9 cellular contexts compared by ENCODE assay signal in the genomic region with DNA sequence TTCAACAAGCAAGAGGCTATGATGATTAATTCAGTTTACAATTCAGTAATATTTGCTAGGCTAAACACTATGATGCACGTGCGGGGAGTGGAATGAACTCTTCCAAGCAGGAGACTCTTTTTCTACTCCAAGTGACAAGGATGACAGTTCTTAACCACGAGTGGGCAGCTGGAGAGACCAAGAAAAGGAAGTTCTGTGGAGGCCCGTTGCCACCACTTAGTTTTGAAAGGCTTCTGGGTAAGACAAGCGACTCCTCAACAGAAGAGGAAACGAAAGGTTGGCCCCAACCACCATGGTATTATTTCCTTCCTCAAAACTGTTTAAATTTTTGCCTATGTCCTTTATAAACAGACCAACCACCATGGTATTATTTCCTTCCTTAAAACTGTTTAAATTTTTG. TPM values are rescaled to one million over a fixed set of nuclear protein-coding genes. Genes with fewer than 3 reads are reported as not detected.
DNase-seq lines count a peak whose midpoint lies in the region; ATAC-seq, FAIRE-seq and TF ChIP-seq lines count a peak whose summit lies in the region.
"Had no signal": no experiment of that assay in that cellular context is flagged by ENCODE, and none has a peak within 500 bp of the region (broad histone marks: within the 10 kb centered on the region; RNA-seq: fewer than 3 reads in every experiment).

No MANE protein-coding gene starts in this region.

- CTCF ChIA-PET in activated CD4-positive, alpha-beta T cell treated with anti-CD3 and anti-CD28 coated beads, Interleukin-2, amount 10 ng/mL, durations not matched to agents 7 days and 5 days (lab: Charles Lee) = no interaction called here
- CTCF ChIA-PET in naive thymus-derived CD4-positive, alpha-beta T cell (lab: Charles Lee) = interaction anchor here (1.2 kb wide), 1 partner anchor 130 kb away, joined by 3 read pairs; no protein-coding TSS in a partner anchor
- CTCF ChIA-PET in Caco-2 (lab: Charles Lee) = no interaction called here
- CTCF ChIA-PET in A673 (lab: Charles Lee) = no interaction called here
- CTCF ChIA-PET in PC-9 (lab: Charles Lee) = no interaction called here

- H4K20me1 ChIP-seq in PC-9 (ENCODE audit: insufficient read depth) = peaks cover 9% of the 10 kb centered on the region

- peaks cover 0 to 20% (median 0%) of the 10 kb centered on the region in 3 experiments for H3K36me3 ChIP-seq in naive thymus-derived CD4-positive, alpha-beta T cell (ENCODE audit: control insufficient read depth in 2 of 3, insufficient read depth in 3 of 3, low read length in 3 of 3)
- H3K36me3 ChIP-seq in Caco-2 (ENCODE audit: control insufficient read depth, insufficient read depth, low read length) (peaks cover 2% of the 10 kb centered on the region), A673 (ENCODE audit: insufficient read depth, low read length, poor library complexity, severe bottlenecking) (peaks cover 36% of the 10 kb centered on the region), PC-9 (ENCODE audit: low read depth) (peaks cover 9% of the 10 kb centered on the region)

- peaks cover 40% of the 10 kb centered on the region for H3K36me3 Mint-ChIP-seq in activated CD4-positive, alpha-beta T cell treated with anti-CD3 and anti-CD28 coated beads, Interleukin-2, amount 10 ng/mL, durations not matched to agents 7 days and 5 days (ENCODE audit: low read depth)
- peaks cover 6 to 28% (median 27%) of the 10 kb centered on the region in 5 donors for H3K36me3 Mint-ChIP-seq in naive thymus-derived CD4-positive, alpha-beta T cell
- H3K36me3 Mint-ChIP-seq in Caco-2 (ENCODE audit: insufficient read depth, unreplicated experiment) = peaks cover 44% of the 10 kb centered on the region

- peak; percentile 84 for FAIRE-seq in GM12891 (lab: Jason Lieb, UNC)
- FAIRE-seq: H1 had no signal

- peak overlapping the region; percentile 93 for H3K4me3 Mint-ChIP-seq in activated CD4-positive, alpha-beta T cell treated with anti-CD3 and anti-CD28 coated beads, Interleukin-2, amount 10 ng/mL, durations not matched to agents 7 days and 5 days
- peak overlapping the region; percentile 73 to 99 (median 97) for H3K4me3 Mint-ChIP-seq in naive thymus-derived CD4-positive, alpha-beta T cell
- no peak overlapping the region for H3K4me3 Mint-ChIP-seq in Caco-2 (ENCODE audit: unreplicated experiment)

- peaks cover 24 to 34% of the 10 kb centered on the region in 2 donors for H3K4me1 ChIP-seq in naive thymus-derived CD4-positive, alpha-beta T cell (ENCODE audit: control insufficient read depth in 2 of 2, insufficient read depth in 2 of 2, low read length in 2 of 2)
- H3K4me1 ChIP-seq in Caco-2 (peaks cover 28% of the 10 kb centered on the region), A673 (ENCODE audit: insufficient read depth, low read length, poor library complexity, severe bottlenecking) (peaks cover 12% of the 10 kb centered on the region), PC-9 (replicated peaks; ENCODE audit: insufficient read depth) (peaks cover 14% of the 10 kb centered on the region)

- no peaks in the 10 kb centered on the region; the same call in 1 of the 2 replicates for H3F3A ChIP-seq in PC-9 (ENCODE audit: insufficient read depth, low read depth)

- peak overlapping the region; percentile 94 for H3K27ac Mint-ChIP-seq in activated CD4-positive, alpha-beta T cell treated with anti-CD3 and anti-CD28 coated beads, Interleukin-2, amount 10 ng/mL, durations not matched to agents 7 days and 5 days
- H3K27ac Mint-ChIP-seq in naive thymus-derived CD4-positive, alpha-beta T cell = peak overlapping the region; percentile 53 to 98 (median 89)
- no peak overlapping the region for H3K27ac Mint-ChIP-seq in Caco-2 (ENCODE audit: unreplicated experiment)

- POLR2A ChIA-PET in activated CD4-positive, alpha-beta T cell treated with anti-CD3 and anti-CD28 coated beads, Interleukin-2, amount 10 ng/mL, durations not matched to agents 7 days and 5 days (lab: Charles Lee) = no interaction called here
- POLR2A ChIA-PET in naive thymus-derived CD4-positive, alpha-beta T cell (lab: Charles Lee) = interaction anchor here (0.6 to 1.9 kb wide), 2 partner anchors 55 to 400 kb away, joined by 3 to 4 read pairs; partner anchors contain the start of gene UBAP1
- POLR2A ChIA-PET in Caco-2 (lab: Charles Lee) = no interaction called here
- POLR2A ChIA-PET in A673 (lab: Charles Lee; ENCODE audit: low non-redundant PET) = no interaction called here
- POLR2A ChIA-PET in PC-9 (lab: Charles Lee; ENCODE audit: unreplicated experiment) = no interaction called here

- peaks cover 46% of the 10 kb centered on the region for H3K4me1 Mint-ChIP-seq in activated CD4-positive, alpha-beta T cell treated with anti-CD3 and anti-CD28 coated beads, Interleukin-2, amount 10 ng/mL, durations not matched to agents 7 days and 5 days
- H3K4me1 Mint-ChIP-seq in naive thymus-derived CD4-positive, alpha-beta T cell = peaks cover 43 to 68% (median 54%) of the 10 kb centered on the region in 7 donors
- peaks cover 32% of the 10 kb centered on the region for H3K4me1 Mint-ChIP-seq in Caco-2 (ENCODE audit: low read depth, unreplicated experiment)

- ATAC-seq in HG02885 (IDR thresholded peaks at IDR 0.05; ENCODE audit: poor library complexity, unreplicated experiment) = peak; percentile 47
- peak; percentile 52 for ATAC-seq in naive thymus-derived CD4-positive, alpha-beta T cell

- BruUV-seq in Caco-2 (replicated peaks; lab: Mats Ljungman, UMichigan) = no TSS peak
- no TSS peak for BruUV-seq in A673 (replicated peaks; lab: Mats Ljungman, UMichigan)
- BruUV-seq in PC-9 (replicated peaks; lab: Mats Ljungman, UMichigan) = no TSS peak

- no peak for TF ChIP-seq CTCF in Caco-2 (IDR thresholded peaks at IDR 0.05; ENCODE audit: insufficient read depth in 1 of 2, low read depth in 1 of 2, low read length in 1 of 2, severe bottlenecking in 1 of 2, unreplicated experiment in 1 of 2)
- TF ChIP-seq CTCF in A673 (conservative IDR thresholded peaks at IDR 0.05; ENCODE audit: low read depth, low read length) = no peak
- TF ChIP-seq CTCF in PC-9 (conservative IDR thresholded peaks at IDR 0.05) = no peak

- peaks cover 50% of the 10 kb centered on the region for H3K79me2 ChIP-seq in PC-9 (ENCODE audit: low read depth)

- no peak overlapping the region for H3K4me3 ChIP-seq in naive thymus-derived CD4-positive, alpha-beta T cell (ENCODE audit: low read length)
- H3K4me3 ChIP-seq in Caco-2 (ENCODE audit: low read depth, low read length) = no peak overlapping the region
- no peak overlapping the region for H3K4me3 ChIP-seq in A673 (ENCODE audit: low read depth, low read length, poor library complexity, severe bottlenecking)
- H3K4me3 ChIP-seq in PC-9 = no peak overlapping the region

- H3K27me3 ChIP-seq in naive thymus-derived CD4-positive, alpha-beta T cell (ENCODE audit: control insufficient read depth in 2 of 2, insufficient read depth in 2 of 2, low read length in 2 of 2) = no peaks in the 10 kb centered on the region
- H3K27me3 ChIP-seq in Caco-2 (replicated peaks; ENCODE audit: control insufficient read depth, insufficient read depth, low read length) (no peaks in the 10 kb centered on the region), A673 (replicated peaks; ENCODE audit: insufficient read depth, low read depth, low read length, poor library complexity) (no peaks in the 10 kb centered on the region), PC-9 (ENCODE audit: insufficient read depth, low read depth) (no peaks in the 10 kb centered on the region)

- H3K9me2 ChIP-seq in PC-9 (ENCODE audit: insufficient read depth) = no peaks in the 10 kb centered on the region

- H3K27ac ChIP-seq in naive thymus-derived CD4-positive, alpha-beta T cell (ENCODE audit: low read depth, low read length) = peak overlapping the region; percentile 93
- H3K27ac ChIP-seq in A673 (ENCODE audit: low read depth, low read length, poor library complexity, severe bottlenecking) (no peak overlapping the region), PC-9 (no peak overlapping the region)

- H3K4me2 ChIP-seq in PC-9 = no peak overlapping the region

- no peaks in the 10 kb centered on the region for H3K27me3 Mint-ChIP-seq in activated CD4-positive, alpha-beta T cell treated with anti-CD3 and anti-CD28 coated beads, Interleukin-2, amount 10 ng/mL, durations not matched to agents 7 days and 5 days
- H3K27me3 Mint-ChIP-seq in naive thymus-derived CD4-positive, alpha-beta T cell = peaks cover 0 to 2% (median 0%) of the 10 kb centered on the region in 5 donors
- no peaks in the 10 kb centered on the region for H3K27me3 Mint-ChIP-seq in Caco-2 (ENCODE audit: insufficient read depth, unreplicated experiment)

- intact Hi-C loops in naive thymus-derived CD4-positive, alpha-beta T cell (cut with micrococcal nuclease) = no loop called here
- intact Hi-C loops in Caco-2 (cut with micrococcal nuclease; ENCODE audit: unreplicated experiment) (no loop called here), A673 (cut with micrococcal nuclease; ENCODE audit: unreplicated experiment) (no loop called here), PC-9 (cut with micrococcal nuclease; ENCODE audit: unreplicated experiment) (no loop called here)

- H3K9me3 ChIP-seq in naive thymus-derived CD4-positive, alpha-beta T cell (ENCODE audit: control insufficient read depth in 2 of 3, low read length in 3 of 3) = no peaks in the 10 kb centered on the region
- H3K9me3 ChIP-seq in Caco-2 = no peaks in the 10 kb centered on the region
- H3K9me3 ChIP-seq in A673 (ENCODE audit: low read depth, low read length, poor library complexity, severe bottlenecking) = no peaks in the 10 kb centered on the region
- H3K9me3 ChIP-seq in PC-9 (ENCODE audit: insufficient read depth, low read depth) = no peaks in the 10 kb centered on the region

- no peak for TF ChIP-seq POLR2A in GM12891 (IDR thresholded peaks at IDR 0.05; ENCODE audit: low read depth, low read length)

- H3K9me3 Mint-ChIP-seq in activated CD4-positive, alpha-beta T cell treated with anti-CD3 and anti-CD28 coated beads, Interleukin-2, amount 10 ng/mL, durations not matched to agents 7 days and 5 days = no peaks in the 10 kb centered on the region
- peaks cover 0 to 5% (median 0%) of the 10 kb centered on the region in 11 donors for H3K9me3 Mint-ChIP-seq in naive thymus-derived CD4-positive, alpha-beta T cell
- no peaks in the 10 kb centered on the region for H3K9me3 Mint-ChIP-seq in Caco-2 (ENCODE audit: unreplicated experiment)

- DNase-seq in GM12891 (ENCODE audit: insufficient read length, low spot score) = no peak
- DNase-seq in activated CD4-positive, alpha-beta T cell treated with anti-CD3 and anti-CD28 coated beads, Interleukin-2, amount 10 ng/mL, durations not matched to agents 7 days and 5 days = peak; percentile 35
- peak in 2 of 9 donors; percentile 5 to 31 for DNase-seq in naive thymus-derived CD4-positive, alpha-beta T cell
- DNase-seq in cerebellum (ENCODE audit: low spot score) = no peak
- DNase-seq in Caco-2 = no peak
- DNase-seq in A673 (ENCODE audit: low spot score) = no peak
- DNase-seq in PC-9 = no peak

- no peak overlapping the region for H2AFZ ChIP-seq in PC-9

RNA-seq across cellular contexts. Expression of gene DCAF12, which starts 2.8 kb away (rescaled TPM):
- polyA plus RNA-seq in GM12891 (2012; ENCODE audit: low read depth, missing spikeins) = 13.8 TPM
- 10 to 100 TPM; 41.7 to 45.4 TPM for total RNA-seq in activated CD4-positive, alpha-beta T cell treated with anti-CD3 and anti-CD28 coated beads, Interleukin-2, amount 10 ng/mL, durations not matched to agents 7 days and 5 days
- total RNA-seq in naive thymus-derived CD4-positive, alpha-beta T cell = 10 to 100 TPM; 10.8 to 40.4 (median 28.5) TPM
- polyA plus RNA-seq in naive thymus-derived CD4-positive, alpha-beta T cell = 10 to 100 TPM; 13.2 to 15.4 TPM
- total RNA-seq in cerebellum (26.3 TPM), Caco-2 (2022) (33.0 and 34.1 TPM in 2 replicates), A673 (2021) (37.9 and 39.6 TPM in 2 replicates), PC-9 (2021) (18.1 and 23.4 TPM in 2 replicates)

RNA-seq across cellular contexts. Expression of gene UBAP1, which starts 55.2 kb away (rescaled TPM):
- 23.7 TPM for polyA plus RNA-seq in GM12891 (2012; ENCODE audit: low read depth, missing spikeins)
- total RNA-seq in activated CD4-positive, alpha-beta T cell treated with anti-CD3 and anti-CD28 coated beads, Interleukin-2, amount 10 ng/mL, durations not matched to agents 7 days and 5 days = 10 to 100 TPM; 31.6 to 38.8 TPM
- total RNA-seq in naive thymus-derived CD4-positive, alpha-beta T cell = 10 to 100 TPM; 31.1 to 39.9 (median 32.8) TPM
- polyA plus RNA-seq in naive thymus-derived CD4-positive, alpha-beta T cell = 10 to 100 TPM; 35.8 to 53.9 TPM
- total RNA-seq in cerebellum (19.6 TPM), Caco-2 (2022) (32.5 and 33.2 TPM in 2 replicates), A673 (2021) (35.9 and 36.0 TPM in 2 replicates), PC-9 (2021) (23.7 and 33.8 TPM in 2 replicates)
